Comparison of ENCODE assay signal across 1 cellular context in genomic region chr20:25054995-25055629, GRCh38.
TF ChIP-seq lines count a peak whose summit lies in the region.

No MANE protein-coding gene starts in this region.

TF ChIP-seq in GM23338, 12 proteins besides CTCF, POLR2A, EP300 and RAD21 (continued from another document):
- TF ChIP-seq REST (IDR thresholded peaks at IDR 0.05; ENCODE audit: unreplicated experiment) (peak; percentile 44), NANOG (IDR thresholded peaks at IDR 0.05; ENCODE audit: borderline replicate concordance) (no peak), EZH2 (IDR thresholded peaks at IDR 0.05; ENCODE audit: low read depth, unreplicated experiment) (no peak), POLR2AphosphoS5 (IDR thresholded peaks at IDR 0.05; ENCODE audit: low read depth) (no peak)
